In genomic region chr19:28218728-28219127, GRCh38 we compare ENCODE assay signal across 35 cellular contexts.
"Had no signal": no experiment of that assay in that cellular context is flagged by ENCODE, and none has a peak within 500 bp of the region (broad histone marks: within the 10 kb centered on the region; RNA-seq: fewer than 3 reads in every experiment).

No MANE protein-coding gene starts in this region.

- H3K36me3 Mint-ChIP-seq: activated CD4-positive, alpha-beta memory T cell treated with anti-CD3 and anti-CD28 coated beads for 36 hours; activated CD8-positive, alpha-beta memory T cell treated with anti-CD3 and anti-CD28 coated beads, Interleukin-2, amount 10 ng/mL, durations not matched to agents 7 days and 5 days; activated naive CD4-positive, alpha-beta T cell treated with anti-CD3 and anti-CD28 coated beads, Interleukin-2, amount 50 U/mL, for 24 hours; activated naive CD8-positive, alpha-beta T cell treated with anti-CD3 and anti-CD28 coated beads for 36 hours had no signal

- H3K4me3 Mint-ChIP-seq: activated CD4-positive, alpha-beta memory T cell treated with anti-CD3 and anti-CD28 coated beads for 36 hours; activated CD4-positive, alpha-beta T cell treated with anti-CD3 and anti-CD28 coated beads for 36 hours; activated CD4-positive, alpha-beta T cell treated with anti-CD3 and anti-CD28 coated beads, Interleukin-2, amount 10 ng/mL, durations not matched to agents 24 days and 14 days; activated CD8-positive, alpha-beta memory T cell treated with anti-CD3 and anti-CD28 coated beads, Interleukin-2, amount 10 ng/mL, durations not matched to agents 7 days and 5 days; activated CD8-positive, alpha-beta T cell treated with anti-CD3 and anti-CD28 coated beads, Interleukin-2, amount 10 ng/mL, durations not matched to agents 7 days and 5 days; activated naive CD4-positive, alpha-beta T cell treated with anti-CD3 and anti-CD28 coated beads for 36 hours; activated naive CD4-positive, alpha-beta T cell treated with anti-CD3 and anti-CD28 coated beads, Interleukin-2, amount 50 U/mL, for 24 hours; activated naive CD8-positive, alpha-beta T cell treated with anti-CD3 and anti-CD28 coated beads for 36 hours; activated naive CD8-positive, alpha-beta T cell treated with anti-CD3 and anti-CD28 coated beads, Interleukin-2, amount 50 U/mL, for 24 hours; activated T-helper 1 cell treated with anti-CD3 and anti-CD28 coated beads, Interleukin-12 subunit alpha, Interleukin-12 subunit beta, Interleukin-2, Interleukin-4 antibody, amounts not matched to agents 30 ng/mL and 10 ng/mL and 1 ng/mL, durations not matched to agents 14 hours and 24 hours and 36 hours; effector memory CD8-positive, alpha-beta T cell; T-helper 2 cell treated with Interferon-gamma antibody and Interleukin-4, amounts not matched to agents 5 μg/mL and 100 μg/mL, for 36 hours had no signal

- H3K4me1 ChIP-seq: adrenal gland, body of pancreas, esophagus muscularis mucosa, foreskin keratinocyte, gastrocnemius medialis, heart left ventricle had no signal

- H3K27ac ChIP-seq: adrenal gland, body of pancreas, esophagus muscularis mucosa, foreskin keratinocyte, gastrocnemius medialis, heart left ventricle, WERI-Rb-1 had no signal

- H3K4me3 ChIP-seq: adrenal gland, body of pancreas, esophagus muscularis mucosa, gastrocnemius medialis, heart left ventricle had no signal

- DNase-seq: activated CD4-positive, alpha-beta memory T cell treated with anti-CD3 and anti-CD28 coated beads for 36 hours; activated CD4-positive, alpha-beta T cell treated with anti-CD3 and anti-CD28 coated beads for 36 hours; activated CD4-positive, alpha-beta T cell treated with anti-CD3 and anti-CD28 coated beads, Interleukin-2, amount 10 ng/mL, durations not matched to agents 24 days and 14 days; activated CD4-positive, CD25-positive, alpha-beta regulatory T cell; activated CD4-positive, CD25-positive, alpha-beta regulatory T cell treated with anti-CD3 and anti-CD28 coated beads, Interleukin-2, amount 50 U/mL, for 72 hours; activated CD8-positive, alpha-beta memory T cell treated with anti-CD3 and anti-CD28 coated beads, Interleukin-2, amount 10 ng/mL, durations not matched to agents 7 days and 5 days; activated CD8-positive, alpha-beta memory T cell treated with anti-CD3 and anti-CD28 coated beads, Interleukin-2, amount 50 U/mL, for 4 hours; activated CD8-positive, alpha-beta T cell treated with anti-CD3 and anti-CD28 coated beads, Interleukin-2, amount 10 ng/mL, durations not matched to agents 7 days and 5 days; activated effector memory CD4-positive, alpha-beta T cell treated with anti-CD3 and anti-CD28 coated beads, Interleukin-2, amount 50 U/mL, for 16 hours; activated naive CD4-positive, alpha-beta T cell treated with anti-CD3 and anti-CD28 coated beads for 36 hours; activated naive CD8-positive, alpha-beta T cell treated with anti-CD3 and anti-CD28 coated beads for 36 hours; activated naive CD8-positive, alpha-beta T cell treated with anti-CD3 and anti-CD28 coated beads, Interleukin-2, amount 50 U/mL, for 24 hours; activated T-cell treated with anti-CD3 and anti-CD28 coated beads, Interleukin-2, amount 50 U/mL, for 1 hour; activated T-cell treated with anti-CD3 and anti-CD28 coated beads, Interleukin-2, amount 50 U/mL, for 48 hours; adrenal gland; amygdala; aorta; body of pancreas; caudate nucleus; cortex of kidney; dermis blood vessel endothelial cell; effector CD4-positive, alpha-beta T cell; effector memory CD8-positive, alpha-beta T cell; erythroblast; foreskin keratinocyte; gastrocnemius medialis; glutamatergic neuron; heart left ventricle; T1000; WERI-Rb-1 had no signal

- H3K27me3 Mint-ChIP-seq: activated CD4-positive, alpha-beta memory T cell treated with anti-CD3 and anti-CD28 coated beads for 36 hours; activated CD4-positive, alpha-beta T cell treated with anti-CD3 and anti-CD28 coated beads for 36 hours; activated CD8-positive, alpha-beta memory T cell treated with anti-CD3 and anti-CD28 coated beads, Interleukin-2, amount 10 ng/mL, durations not matched to agents 7 days and 5 days; activated naive CD8-positive, alpha-beta T cell treated with anti-CD3 and anti-CD28 coated beads for 36 hours; activated naive CD8-positive, alpha-beta T cell treated with anti-CD3 and anti-CD28 coated beads, Interleukin-2, amount 50 U/mL, for 24 hours had no signal

- H3K36me3 ChIP-seq: adrenal gland, esophagus muscularis mucosa, gastrocnemius medialis, heart left ventricle, WERI-Rb-1 had no signal

- H3K9me3 Mint-ChIP-seq: activated CD4-positive, alpha-beta T cell treated with anti-CD3 and anti-CD28 coated beads, Interleukin-2, amount 10 ng/mL, durations not matched to agents 24 days and 14 days; activated naive CD4-positive, alpha-beta T cell treated with anti-CD3 and anti-CD28 coated beads, Interleukin-2, amount 50 U/mL, for 24 hours; activated T-helper 1 cell treated with anti-CD3 and anti-CD28 coated beads, Interleukin-12 subunit alpha, Interleukin-12 subunit beta, Interleukin-2, Interleukin-4 antibody, amounts not matched to agents 30 ng/mL and 10 ng/mL and 1 ng/mL, durations not matched to agents 14 hours and 24 hours and 36 hours; activated T-helper 2 cell treated with anti-CD3 and anti-CD28 coated beads, Interferon-gamma antibody, Interleukin-2, Interleukin-4, amounts not matched to agents 10 μg/mL and 5 μg/mL and 100 μg/mL, durations not matched to agents 14 hours and 24 hours and 36 hours had no signal

- ATAC-seq: activated CD4-positive, alpha-beta T cell treated with anti-CD3 and anti-CD28 coated beads for 36 hours; activated CD8-positive, alpha-beta memory T cell treated with anti-CD3 and anti-CD28 coated beads, Interleukin-2, amount 10 ng/mL, durations not matched to agents 7 days and 5 days; activated CD8-positive, alpha-beta T cell treated with anti-CD3 and anti-CD28 coated beads, Interleukin-2, amount 10 ng/mL, durations not matched to agents 7 days and 5 days; activated naive CD8-positive, alpha-beta T cell treated with anti-CD3 and anti-CD28 coated beads, Interleukin-2, amount 50 U/mL, for 24 hours; body of pancreas; effector memory CD8-positive, alpha-beta T cell; foreskin keratinocyte; gastrocnemius medialis; heart left ventricle had no signal

- H3K4me1 Mint-ChIP-seq: activated CD4-positive, alpha-beta T cell treated with anti-CD3 and anti-CD28 coated beads for 36 hours; activated CD4-positive, alpha-beta T cell treated with anti-CD3 and anti-CD28 coated beads, Interleukin-2, amount 10 ng/mL, durations not matched to agents 24 days and 14 days; activated CD8-positive, alpha-beta memory T cell treated with anti-CD3 and anti-CD28 coated beads, Interleukin-2, amount 10 ng/mL, durations not matched to agents 7 days and 5 days; activated naive CD4-positive, alpha-beta T cell treated with anti-CD3 and anti-CD28 coated beads, Interleukin-2, amount 50 U/mL, for 24 hours; activated naive CD8-positive, alpha-beta T cell treated with anti-CD3 and anti-CD28 coated beads for 36 hours; activated naive CD8-positive, alpha-beta T cell treated with anti-CD3 and anti-CD28 coated beads, Interleukin-2, amount 50 U/mL, for 24 hours had no signal

- H3K27ac Mint-ChIP-seq: activated CD4-positive, alpha-beta memory T cell treated with anti-CD3 and anti-CD28 coated beads for 36 hours; activated CD4-positive, alpha-beta T cell treated with anti-CD3 and anti-CD28 coated beads for 36 hours; activated CD4-positive, alpha-beta T cell treated with anti-CD3 and anti-CD28 coated beads, Interleukin-2, amount 10 ng/mL, durations not matched to agents 24 days and 14 days; activated CD8-positive, alpha-beta memory T cell treated with anti-CD3 and anti-CD28 coated beads, Interleukin-2, amount 10 ng/mL, durations not matched to agents 7 days and 5 days; activated CD8-positive, alpha-beta T cell treated with anti-CD3 and anti-CD28 coated beads, Interleukin-2, amount 10 ng/mL, durations not matched to agents 7 days and 5 days; activated naive CD4-positive, alpha-beta T cell treated with anti-CD3 and anti-CD28 coated beads for 36 hours; activated naive CD4-positive, alpha-beta T cell treated with anti-CD3 and anti-CD28 coated beads, Interleukin-2, amount 50 U/mL, for 24 hours; activated naive CD8-positive, alpha-beta T cell treated with anti-CD3 and anti-CD28 coated beads for 36 hours; activated naive CD8-positive, alpha-beta T cell treated with anti-CD3 and anti-CD28 coated beads, Interleukin-2, amount 50 U/mL, for 24 hours; activated T-helper 1 cell treated with anti-CD3 and anti-CD28 coated beads, Interleukin-12 subunit alpha, Interleukin-12 subunit beta, Interleukin-2, Interleukin-4 antibody, amounts not matched to agents 30 ng/mL and 10 ng/mL and 1 ng/mL, durations not matched to agents 14 hours and 24 hours and 36 hours; activated T-helper 2 cell treated with anti-CD3 and anti-CD28 coated beads, Interferon-gamma antibody, Interleukin-2, Interleukin-4, amounts not matched to agents 10 μg/mL and 5 μg/mL and 100 μg/mL, durations not matched to agents 14 hours and 24 hours and 36 hours; effector memory CD8-positive, alpha-beta T cell; T-helper 2 cell treated with Interferon-gamma antibody and Interleukin-4, amounts not matched to agents 5 μg/mL and 100 μg/mL, for 36 hours had no signal

- H3K27me3 ChIP-seq: body of pancreas, foreskin keratinocyte, gastrocnemius medialis had no signal

- H3K9me3 ChIP-seq: adrenal gland, body of pancreas, esophagus muscularis mucosa, gastrocnemius medialis, heart left ventricle had no signal
